ENCODE assay signal across 1 cellular context in the genomic region with DNA sequence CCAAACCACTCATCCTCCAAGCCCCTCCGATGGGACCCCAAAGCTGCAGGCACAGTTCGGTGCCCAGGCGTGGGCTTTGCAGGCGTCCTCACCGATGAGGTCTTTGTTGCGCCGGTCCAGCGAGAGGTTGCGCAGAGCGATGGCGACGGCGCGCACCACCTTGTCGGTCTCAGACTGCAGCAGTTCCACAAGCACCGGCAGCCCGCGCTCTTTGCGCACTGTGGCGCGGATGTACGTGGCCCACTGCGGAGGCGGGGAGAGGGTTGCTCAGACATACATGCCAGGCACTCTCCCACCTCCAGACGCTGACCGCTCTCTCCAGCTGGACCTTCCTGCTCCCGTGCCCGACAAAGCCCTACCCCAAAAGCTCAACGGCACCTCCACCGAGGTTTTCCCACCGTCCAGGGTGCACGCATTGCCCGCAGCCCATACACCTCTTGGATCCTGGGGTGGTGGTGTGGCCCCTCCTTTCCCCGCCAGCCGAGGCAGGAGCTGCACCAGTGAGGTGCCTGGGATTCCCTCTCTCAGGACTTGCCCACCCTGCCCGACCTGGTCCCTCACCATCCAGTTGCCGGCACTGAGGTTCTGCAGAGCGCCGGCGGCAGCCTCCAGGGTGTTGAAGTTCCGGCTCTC.
TF ChIP-seq lines count a peak whose summit lies in the region.

No MANE protein-coding gene starts in this region.

TF ChIP-seq in IMR-90, 13 proteins besides CTCF, POLR2A, EP300 and RAD21:
- TF ChIP-seq MAFK (IDR thresholded peaks at IDR 0.05; ENCODE audit: low read depth, low read length), result no peak
- TF ChIP-seq RCOR1 (IDR thresholded peaks at IDR 0.05; ENCODE audit: insufficient replicate concordance, low read length), result no peak
- TF ChIP-seq BHLHE40 (IDR thresholded peaks at IDR 0.05; ENCODE audit: low read depth, low read length), result no peak
- no peak for TF ChIP-seq NFE2L2 (IDR thresholded peaks at IDR 0.05; ENCODE audit: low read depth, low read length)
- no peak for TF ChIP-seq RFX5 (IDR thresholded peaks at IDR 0.05; ENCODE audit: low read depth, low read length)
- TF ChIP-seq CEBPB (IDR thresholded peaks at IDR 0.05; ENCODE audit: low read depth, low read length), result no peak
- TF ChIP-seq FOS (IDR thresholded peaks at IDR 0.05; ENCODE audit: low read depth, low read length), result no peak
- no peak for TF ChIP-seq MAZ (IDR thresholded peaks at IDR 0.05; ENCODE audit: borderline replicate concordance, low read depth, low read length)
- TF ChIP-seq USF2 (IDR thresholded peaks at IDR 0.05; ENCODE audit: low read depth, low read length), result no peak
- no peak for TF ChIP-seq MXI1 (IDR thresholded peaks at IDR 0.05; ENCODE audit: borderline replicate concordance, low read depth, low read length)
- TF ChIP-seq, protein P1, sequence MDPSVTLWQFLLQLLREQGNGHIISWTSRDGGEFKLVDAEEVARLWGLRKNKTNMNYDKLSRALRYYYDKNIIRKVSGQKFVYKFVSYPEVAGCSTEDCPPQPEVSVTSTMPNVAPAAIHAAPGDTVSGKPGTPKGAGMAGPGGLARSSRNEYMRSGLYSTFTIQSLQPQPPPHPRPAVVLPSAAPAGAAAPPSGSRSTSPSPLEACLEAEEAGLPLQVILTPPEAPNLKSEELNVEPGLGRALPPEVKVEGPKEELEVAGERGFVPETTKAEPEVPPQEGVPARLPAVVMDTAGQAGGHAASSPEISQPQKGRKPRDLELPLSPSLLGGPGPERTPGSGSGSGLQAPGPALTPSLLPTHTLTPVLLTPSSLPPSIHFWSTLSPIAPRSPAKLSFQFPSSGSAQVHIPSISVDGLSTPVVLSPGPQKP (IDR thresholded peaks at IDR 0.05; ENCODE audit: borderline replicate concordance, low read depth, low read length), result no peak
- TF ChIP-seq CHD1 (IDR thresholded peaks at IDR 0.05; ENCODE audit: low read depth, low read length), result no peak
TF ChIP-seq in IMR-90: peak in this region for 0.
